ENCODE assay signal across 29 cellular contexts in genomic region chr15:96687388-96688107, GRCh38.
DNase-seq lines count a peak whose midpoint lies in the region; ATAC-seq and TF ChIP-seq lines count a peak whose summit lies in the region.
"Had no signal": no experiment of that assay in that cellular context is flagged by ENCODE, and none has a peak within 500 bp of the region (broad histone marks: within the 10 kb centered on the region; RNA-seq: fewer than 3 reads in every experiment).

No MANE protein-coding gene starts in this region.

- DNase-seq in A172 (ENCODE audit: low spot score) = peak; percentile 5
- DNase-seq in H9 = no peak
- DNase-seq in RWPE2 (ENCODE audit: low spot score) = no peak
- no peak for DNase-seq in epithelial cell of esophagus (ENCODE audit: low read depth)
- DNase-seq in NCI-H1417 (lab: John Stamatoyannopoulos, UW) = no peak
- no peak for DNase-seq in T-helper 2 cell treated with Interferon-gamma antibody and Interleukin-4, amounts not matched to agents 5 μg/mL and 100 μg/mL, for 36 hours (ENCODE audit: low spot score)
- no peak for DNase-seq in NCI-H345 (lab: John Stamatoyannopoulos, UW)
- DNase-seq: Calu3; CD8-positive, alpha-beta memory T cell; DMS153; DND-41; GM23248; HCEC 1CT; IMR-90; MM.1S; NCI-H1092 treated with DMSO at 0.1 percent for 48 hours; NCI-H1436 treated with DMSO at 0.1 percent for 48 hours; NCI-H187 treated with DMSO at 0.1 percent for 48 hours; NCI-H2107; NCI-H446; NCI-H524 treated with DMSO at 0.1 percent for 48 hours; NCI-H774; PC-3; SJCRH30 had no signal

- H4K8ac ChIP-seq in H9 (replicated peaks; ENCODE audit: insufficient read length, low read depth, low read length) = no peak overlapping the region

- H3K27me3 ChIP-seq in H9 (ENCODE audit: insufficient read depth, low read length) (no peaks in the 10 kb centered on the region), RWPE2 (ENCODE audit: insufficient read depth, poor library complexity, severe bottlenecking) (peaks cover 43% of the 10 kb centered on the region)
- H3K27me3 ChIP-seq: SJCRH30 had no signal

- H3K56ac ChIP-seq in H9 (ENCODE audit: insufficient read length, low read depth, low read length) = no peak overlapping the region

- no peaks in the 10 kb centered on the region for H3K79me1 ChIP-seq in H9 (ENCODE audit: insufficient read depth, low read depth, low read length, poor library complexity, severe bottlenecking)

- no peak overlapping the region for H3T11ph ChIP-seq in H9 (ENCODE audit: low read length)

- no peaks in the 10 kb centered on the region for H4K20me1 ChIP-seq in H9 (ENCODE audit: control insufficient read depth, insufficient read depth, insufficient read length)

- no peak overlapping the region for H2AK5ac ChIP-seq in H9 (ENCODE audit: insufficient read length, low read length)

- H2BK5ac ChIP-seq in H9 (ENCODE audit: insufficient read length, low read length) = no peak overlapping the region

- H2BK20ac ChIP-seq in H9 (ENCODE audit: low read depth, low read length, poor library complexity, severe bottlenecking) = no peak overlapping the region

- no peak overlapping the region for H3K14ac ChIP-seq in H9 (ENCODE audit: insufficient read depth, low read length)

- H3K23ac ChIP-seq in H9 (ENCODE audit: insufficient read length, low read depth, low read length) = no peak overlapping the region

- H4K5ac ChIP-seq in H9 (ENCODE audit: insufficient read length, low read depth, low read length) = no peak overlapping the region

- H3K4me3 ChIP-seq in RWPE2 (ENCODE audit: severe bottlenecking) = no peak overlapping the region
- no peak overlapping the region for H3K4me3 ChIP-seq in epithelial cell of esophagus (ENCODE audit: low read length)
- H3K4me3 ChIP-seq: GM23248, SJCRH30 had no signal

- no peaks in the 10 kb centered on the region for H3K27me3 Mint-ChIP-seq in H9 (ENCODE audit: low read depth)
- H3K27me3 Mint-ChIP-seq in T-helper 2 cell treated with Interferon-gamma antibody and Interleukin-4, amounts not matched to agents 5 μg/mL and 100 μg/mL, for 36 hours (ENCODE audit: low read depth) = no peaks in the 10 kb centered on the region
- H3K27me3 Mint-ChIP-seq: B cell; CD8-positive, alpha-beta memory T cell had no signal

- 0 out of 3 replicates have a peak, but pooled peaks have one; percentile 23 for TF ChIP-seq CTCF in H9 (conservative IDR thresholded peaks at IDR 0.05)
- no peak for TF ChIP-seq CTCF in RWPE2 (IDR thresholded peaks at IDR 0.05; ENCODE audit: poor library complexity, severe bottlenecking)
- TF ChIP-seq CTCF in epithelial cell of esophagus (IDR thresholded peaks at IDR 0.05; ENCODE audit: insufficient read depth, low read depth, low read length, missing control alignments) = peak; percentile 6

- no peaks in the 10 kb centered on the region for H3K9me3 Mint-ChIP-seq in H9
- peaks cover 3% of the 10 kb centered on the region for H3K9me3 Mint-ChIP-seq in T-helper 2 cell treated with Interferon-gamma antibody and Interleukin-4, amounts not matched to agents 5 μg/mL and 100 μg/mL, for 36 hours

- H3K4me3 Mint-ChIP-seq in H9 = no peak overlapping the region
- H3K4me3 Mint-ChIP-seq in T-helper 2 cell treated with Interferon-gamma antibody and Interleukin-4, amounts not matched to agents 5 μg/mL and 100 μg/mL, for 36 hours = no peak overlapping the region
- H3K4me3 Mint-ChIP-seq: B cell; CD14-positive monocyte; CD8-positive, alpha-beta memory T cell had no signal

- H2BK120ac ChIP-seq in H9 (ENCODE audit: low read depth, low read length, poor library complexity, severe bottlenecking) = no peak overlapping the region

- H3K4me2 ChIP-seq in H9 (ENCODE audit: insufficient read depth, insufficient read length, low read length) = no peak overlapping the region
- H3K4me2 ChIP-seq: KMS-11 had no signal

- no peak overlapping the region for H3K9ac ChIP-seq in H9 (ENCODE audit: extremely low read depth, insufficient read length, low read length)
- H3K9ac ChIP-seq: GM23248, KMS-11 had no signal

- no peaks in the 10 kb centered on the region for H3K79me2 ChIP-seq in H9 (ENCODE audit: insufficient read depth, low read length)

- no peak overlapping the region for H3K27ac Mint-ChIP-seq in H9
- no peak overlapping the region for H3K27ac Mint-ChIP-seq in T-helper 2 cell treated with Interferon-gamma antibody and Interleukin-4, amounts not matched to agents 5 μg/mL and 100 μg/mL, for 36 hours
- H3K27ac Mint-ChIP-seq: B cell; CD14-positive monocyte; CD8-positive, alpha-beta memory T cell had no signal

- no peak overlapping the region for H3K18ac ChIP-seq in H9 (ENCODE audit: insufficient read length, low read depth, low read length)

- no peaks in the 10 kb centered on the region for H3K9me3 ChIP-seq in H9 (ENCODE audit: control insufficient read depth, low read depth, low read length)
- H3K9me3 ChIP-seq in RWPE2 (ENCODE audit: severe bottlenecking) = no peaks in the 10 kb centered on the region
- H3K9me3 ChIP-seq: SJCRH30 had no signal

- no peak overlapping the region for H2BK12ac ChIP-seq in H9 (ENCODE audit: insufficient read length, low read depth, low read length)

- no peaks in the 10 kb centered on the region for H3K36me3 ChIP-seq in RWPE2 (ENCODE audit: low read depth)
- H3K36me3 ChIP-seq: SJCRH30 had no signal

- ATAC-seq in RWPE2 (ENCODE audit: low read depth) (peak; percentile 35; the same call in 1 of the 3 replicates), GM18520 (IDR thresholded peaks at IDR 0.05; ENCODE audit: unreplicated experiment) (no peak)
- ATAC-seq: PC-3, Right ventricle myocardium inferior had no signal

- H3K4me1 ChIP-seq in H9 (ENCODE audit: insufficient read depth, low read length) = no peaks in the 10 kb centered on the region
- no peaks in the 10 kb centered on the region for H3K4me1 ChIP-seq in RWPE2 (ENCODE audit: insufficient read depth, poor library complexity, severe bottlenecking)
- H3K4me1 ChIP-seq: SJCRH30 had no signal

- no peaks in the 10 kb centered on the region for H3K4me1 Mint-ChIP-seq in H9
- no peaks in the 10 kb centered on the region for H3K4me1 Mint-ChIP-seq in T-helper 2 cell treated with Interferon-gamma antibody and Interleukin-4, amounts not matched to agents 5 μg/mL and 100 μg/mL, for 36 hours (ENCODE audit: low read depth)
- H3K4me1 Mint-ChIP-seq: B cell; CD14-positive monocyte; CD8-positive, alpha-beta memory T cell had no signal

- no peak overlapping the region for H3K4ac ChIP-seq in H9 (ENCODE audit: low read depth, low read length)

- H2BK15ac ChIP-seq in H9 (ENCODE audit: low read depth, low read length) = no peak overlapping the region

- WGBS in H9 (ENCODE audit: extremely low coverage, insufficient read length, low lambda C conversion rate) = no CpG with 5 or more reads among the region's 5 CpGs

- no peak overlapping the region for H3K27ac ChIP-seq in H9 (ENCODE audit: insufficient read length, low read depth, low read length)
- no peak overlapping the region for H3K27ac ChIP-seq in RWPE2 (ENCODE audit: poor library complexity, severe bottlenecking)
- H3K27ac ChIP-seq: GM23248, KMS-11, SJCRH30 had no signal

- H3K23me2 ChIP-seq in H9 (ENCODE audit: insufficient read length, low read depth, low read length, poor library complexity, severe bottlenecking) = no peaks in the 10 kb centered on the region

- H4K91ac ChIP-seq in H9 (ENCODE audit: insufficient read length, low read depth, low read length) = no peak overlapping the region

- no peaks in the 10 kb centered on the region for H3K36me3 Mint-ChIP-seq in H9 (ENCODE audit: insufficient read depth in 1 of 3, low read depth in 3 of 3)
- no peaks in the 10 kb centered on the region for H3K36me3 Mint-ChIP-seq in T-helper 2 cell treated with Interferon-gamma antibody and Interleukin-4, amounts not matched to agents 5 μg/mL and 100 μg/mL, for 36 hours (ENCODE audit: low read depth)
- H3K36me3 Mint-ChIP-seq: CD14-positive monocyte had no signal

- H2AFZ ChIP-seq in H9 (ENCODE audit: low read length) = no peak overlapping the region
- H2AFZ ChIP-seq: GM23248 had no signal
